8 cellular contexts compared by ENCODE assay signal in genomic region chr2:37084797-37085196, GRCh38. TPM values are rescaled to one million over a fixed set of nuclear protein-coding genes. Genes with fewer than 3 reads are reported as not detected.
DNase-seq lines count a peak whose midpoint lies in the region; ATAC-seq and TF ChIP-seq lines count a peak whose summit lies in the region.

No MANE protein-coding gene starts in this region.

- H3K4me1 Mint-ChIP-seq in HFFc6 (ENCODE audit: low read depth), result peaks cover 11% of the 10 kb centered on the region

- H3K36me3 ChIP-seq in HAP-1 (replicated peaks) (peaks cover 9% of the 10 kb centered on the region; the same call in 1 of the 2 replicates), adipocyte (ENCODE audit: control insufficient read depth, insufficient read depth, low read length, severe bottlenecking) (peaks cover 33% of the 10 kb centered on the region), suprapubic skin (peaks cover 15% of the 10 kb centered on the region)

- TF ChIP-seq EP300 in suprapubic skin (IDR thresholded peaks at IDR 0.05), result no peak

- no peak for TF ChIP-seq CTCF in suprapubic skin (IDR thresholded peaks at IDR 0.05)
- no peak for TF ChIP-seq CTCF in GM13976 (IDR thresholded peaks at IDR 0.05; ENCODE audit: borderline replicate concordance, control extremely low read depth, extremely low read depth, insufficient read depth, missing control alignments)
- no peak for TF ChIP-seq CTCF in HFFc6 (IDR thresholded peaks at IDR 0.05)

- H3K9me3 Mint-ChIP-seq in HFFc6, result no peaks in the 10 kb centered on the region

- H3K27me3 ChIP-seq in HAP-1 (ENCODE audit: low read depth), result no peaks in the 10 kb centered on the region
- no peaks in the 10 kb centered on the region for H3K27me3 ChIP-seq in adipocyte (replicated peaks; ENCODE audit: control insufficient read depth, insufficient read depth, low read length)
- H3K27me3 ChIP-seq in suprapubic skin, result no peaks in the 10 kb centered on the region

- WGBS in suprapubic skin, result 2% methylated on average over 10 of the region's 10 CpGs

- DNase-seq in HAP-1 (ENCODE audit: low spot score in 2 of 2) (no peak), adipocyte (ENCODE audit: low read depth) (no peak), suprapubic skin (ENCODE audit: low spot score in 2 of 2) (no peak), GM13976 (ENCODE audit: low spot score) (no peak), medulla oblongata (ENCODE audit: extremely low spot score) (no peak), HFFc6 (no peak)

- no peak overlapping the region for H3K27ac Mint-ChIP-seq in HFFc6

- TF ChIP-seq POLR2A in suprapubic skin (IDR thresholded peaks at IDR 0.05), result no peak
- TF ChIP-seq POLR2A in GM18505 (IDR thresholded peaks at IDR 0.05; ENCODE audit: borderline replicate concordance, extremely low read depth, insufficient read depth, insufficient read length), result no peak

- H3K27me3 Mint-ChIP-seq in HFFc6 (ENCODE audit: insufficient read depth), result no peaks in the 10 kb centered on the region; the same call in none of the 2 replicates

- ATAC-seq in GM18505 (IDR thresholded peaks at IDR 0.05; ENCODE audit: unreplicated experiment), result no peak

- H3K4me1 ChIP-seq in HAP-1 (peaks cover 12% of the 10 kb centered on the region), adipocyte (ENCODE audit: control insufficient read depth, insufficient read depth, low read length) (peaks cover 42% of the 10 kb centered on the region), suprapubic skin (peaks cover 30% of the 10 kb centered on the region)

- in situ Hi-C loops in HAP-1 (cut with MboI; ENCODE audit: low sequenced_read_pairs) (no loop called here), GM13976 (cut with MboI; ENCODE audit: low sequenced_read_pairs, unreplicated experiment) (no loop called here)

- peak overlapping the region; percentile 73 for H3K27ac ChIP-seq in suprapubic skin

- no peak overlapping the region for H3K4me3 Mint-ChIP-seq in HFFc6

- H3K36me3 Mint-ChIP-seq in HFFc6 (ENCODE audit: low read depth), result peaks cover 24% of the 10 kb centered on the region

- peak overlapping the region; percentile 95 for H3K9ac ChIP-seq in adipocyte (ENCODE audit: low read length)

- H3K4me3 ChIP-seq in HAP-1 (peak overlapping the region; percentile 84), adipocyte (ENCODE audit: low read length) (peak overlapping the region; percentile 92), iPS-18c (ENCODE audit: insufficient read depth, low read depth, low read length) (peak overlapping the region; percentile 92), suprapubic skin (peak overlapping the region; percentile 86)

- no peaks in the 10 kb centered on the region for H3K9me3 ChIP-seq in HAP-1
- no peaks in the 10 kb centered on the region for H3K9me3 ChIP-seq in adipocyte (ENCODE audit: control insufficient read depth, low read length)
- H3K9me3 ChIP-seq in iPS-18c (ENCODE audit: control insufficient read depth, insufficient read depth, low read length), result no peaks in the 10 kb centered on the region
- no peaks in the 10 kb centered on the region for H3K9me3 ChIP-seq in suprapubic skin

RNA-seq across cellular contexts. Expression of gene GPATCH11, which starts 0.5 kb away (rescaled TPM):
- 10 to 100 TPM in 1 of 4 donors, 1 to 10 TPM in 3; 3.2 to 14.2 (median 5.6) TPM for total RNA-seq in suprapubic skin
- 10 to 100 TPM in 5 of 6 experiments, 1 to 10 TPM in 1; 8.5 to 11.9 (median 10.9) TPM for total RNA-seq in HFFc6 (2021; fragmentation: NEBNext Ultra II Directional; extraction: Animal tissue kit (Norgen Biotek cat#: 25700))

RNA-seq across cellular contexts. Expression of gene HEATR5B, which starts 0.6 kb away (rescaled TPM):
- 10 to 100 TPM; 25.6 to 65.3 (median 45.3) TPM for total RNA-seq in suprapubic skin
- total RNA-seq in HFFc6 (2021; fragmentation: NEBNext Ultra II Directional; extraction: Animal tissue kit (Norgen Biotek cat#: 25700)), result 10 to 100 TPM in 5 of 6 experiments, 1 to 10 TPM in 1; 9.9 to 12.5 (median 12.1) TPM
